Comparison of ENCODE assay signal across 8 cellular contexts in genomic region chr17:1683489-1683888, GRCh38. TPM values are rescaled to one million over a fixed set of nuclear protein-coding genes. Genes with fewer than 3 reads are reported as not detected.
DNase-seq lines count a peak whose midpoint lies in the region; ATAC-seq, FAIRE-seq and TF ChIP-seq lines count a peak whose summit lies in the region.

No MANE protein-coding gene starts in this region.

- WGBS in esophagus muscularis mucosa, result 79% methylated on average over 5 of the region's 5 CpGs

- H3K9me3 ChIP-seq in RWPE2 (ENCODE audit: severe bottlenecking) (no peaks in the 10 kb centered on the region), esophagus muscularis mucosa (no peaks in the 10 kb centered on the region)

- H3K27ac ChIP-seq in RWPE2 (ENCODE audit: poor library complexity, severe bottlenecking) (peak overlapping the region; percentile 60), esophagus muscularis mucosa (replicated peaks in 1 of 4) (peak overlapping the region; percentile 92 to 98 (median 95)), rectal smooth muscle tissue (ENCODE audit: low read depth, low read length) (peak overlapping the region; percentile 95)

- intact Hi-C loops in esophagus muscularis mucosa (cut with DNase I), result no loop called here

- no peak for FAIRE-seq in GM12891 (lab: Jason Lieb, UNC)

- H3K36me3 ChIP-seq in RWPE2 (ENCODE audit: low read depth) (peaks cover 50% of the 10 kb centered on the region), esophagus muscularis mucosa (peaks cover 46 to 49% (median 48%) of the 10 kb centered on the region in 4 donors), rectal smooth muscle tissue (ENCODE audit: control insufficient read depth, insufficient read depth, low read length) (peaks cover 50% of the 10 kb centered on the region)

- H3K27me3 ChIP-seq in RWPE2 (ENCODE audit: insufficient read depth, poor library complexity, severe bottlenecking) (no peaks in the 10 kb centered on the region), esophagus muscularis mucosa (no peaks in the 10 kb centered on the region), rectal smooth muscle tissue (ENCODE audit: control insufficient read depth, insufficient read depth, low read length) (no peaks in the 10 kb centered on the region)

- peak overlapping the region; percentile 93 for H3K4me3 ChIP-seq in GM12865 (ENCODE audit: low read depth, low read length)
- peak overlapping the region; percentile 79 for H3K4me3 ChIP-seq in RWPE2 (ENCODE audit: severe bottlenecking)
- H3K4me3 ChIP-seq in esophagus muscularis mucosa, result peak overlapping the region; percentile 79 to 99 (median 89)
- peak overlapping the region; percentile 88 for H3K4me3 ChIP-seq in rectal smooth muscle tissue (ENCODE audit: low read length)

- no peak for DNase-seq in GM12865 (ENCODE audit: low read depth)
- DNase-seq in RWPE2 (ENCODE audit: low spot score), result no peak
- no peak for DNase-seq in esophagus muscularis mucosa (ENCODE audit: extremely low spot score)
- no peak for DNase-seq in NCI-H2029 treated with DMSO at 0.1 percent for 48 hours (lab: John Stamatoyannopoulos, UW)
- no peak for DNase-seq in GM12891 (ENCODE audit: insufficient read length, low spot score)
- no peak for DNase-seq in A172 (ENCODE audit: low spot score)

- no peak for ATAC-seq in RWPE2 (ENCODE audit: low read depth)
- no peak for ATAC-seq in GM18520 (IDR thresholded peaks at IDR 0.05; ENCODE audit: unreplicated experiment)

- TF ChIP-seq POLR2A in esophagus muscularis mucosa (IDR thresholded peaks at IDR 0.05; ENCODE audit: low read depth) (no peak), GM12891 (IDR thresholded peaks at IDR 0.05; ENCODE audit: low read depth, low read length) (no peak)

- H3K9ac ChIP-seq in rectal smooth muscle tissue (ENCODE audit: low read length), result peak overlapping the region; percentile 32

- no peak for TF ChIP-seq EP300 in esophagus muscularis mucosa (IDR thresholded peaks at IDR 0.05)

- no peak for TF ChIP-seq CTCF in GM12865 (IDR thresholded peaks at IDR 0.05; ENCODE audit: insufficient read depth, low read depth, low read length, missing control alignments)
- no peak for TF ChIP-seq CTCF in RWPE2 (IDR thresholded peaks at IDR 0.05; ENCODE audit: poor library complexity, severe bottlenecking)
- TF ChIP-seq CTCF in esophagus muscularis mucosa (IDR thresholded peaks at IDR 0.05), result no peak

- H3K4me1 ChIP-seq in RWPE2 (ENCODE audit: insufficient read depth, poor library complexity, severe bottlenecking), result peaks cover 11% of the 10 kb centered on the region
- peaks cover 23 to 33% (median 29%) of the 10 kb centered on the region in 4 donors for H3K4me1 ChIP-seq in esophagus muscularis mucosa
- peaks cover 14% of the 10 kb centered on the region for H3K4me1 ChIP-seq in rectal smooth muscle tissue (ENCODE audit: control insufficient read depth, insufficient read depth, low read length)

TF ChIP-seq in GM12891, 5 proteins besides CTCF, POLR2A, EP300 and RAD21:
- TF ChIP-seq TAF1 (IDR thresholded peaks at IDR 0.05; ENCODE audit: low read depth, low read length), result no peak
- no peak for TF ChIP-seq POLR2AphosphoS5 (IDR thresholded peaks at IDR 0.05; ENCODE audit: low read depth, low read length)
- no peak for TF ChIP-seq POU2F2 (IDR thresholded peaks at IDR 0.05; ENCODE audit: low read depth, low read length)
- no peak for TF ChIP-seq PAX5 (IDR thresholded peaks at IDR 0.05; ENCODE audit: insufficient read depth, low read length, severe bottlenecking)
- TF ChIP-seq SPI1 (IDR thresholded peaks at IDR 0.05; ENCODE audit: low read depth, low read length), result no peak; the same call in 1 of the 2 replicates

RNA-seq across cellular contexts. Expression of gene PRPF8, which starts 1.2 kb away (rescaled TPM):
- total RNA-seq in esophagus muscularis mucosa, result 100 to 1,000 TPM; 141 to 187 (median 163) TPM
- polyA plus RNA-seq in GM12891 (2012; ENCODE audit: low read depth, missing spikeins), result 135 TPM
- 77.9 and 90.5 TPM in 2 replicates for total RNA-seq in A172 (2014; rRNA removed; shearing (Covaris generic))

RNA-seq across cellular contexts. Expression of gene TLCD2, which starts 26.7 kb away (rescaled TPM):
- 1 to 10 TPM; 4.6 to 7.7 (median 5.5) TPM for total RNA-seq in esophagus muscularis mucosa
- polyA plus RNA-seq in GM12891 (2012; ENCODE audit: low read depth, missing spikeins), result 0.10 TPM
- total RNA-seq in A172 (2014; rRNA removed; shearing (Covaris generic)), result 0.45 and 0.50 TPM in 2 replicates

RNA-seq across cellular contexts. Expression of gene RILP, which starts 33.8 kb away (rescaled TPM):
- 10 to 100 TPM; 15.8 to 41.5 (median 24.0) TPM for total RNA-seq in esophagus muscularis mucosa
- polyA plus RNA-seq in GM12891 (2012; ENCODE audit: low read depth, missing spikeins), result 2.0 TPM
- 5.6 and 20.3 TPM in 2 replicates for total RNA-seq in A172 (2014; rRNA removed; shearing (Covaris generic))

RNA-seq across cellular contexts. Expression of gene SCARF1, which starts 38.0 kb away (rescaled TPM):
- 10 to 100 TPM in 3 of 4 donors, 1 to 10 TPM in 1; 6.2 to 19.8 (median 12.8) TPM for total RNA-seq in esophagus muscularis mucosa
- polyA plus RNA-seq in GM12891 (2012; ENCODE audit: low read depth, missing spikeins), result 1.5 TPM
- total RNA-seq in A172 (2014; rRNA removed; shearing (Covaris generic)), result 1.0 and 1.1 TPM in 2 replicates

RNA-seq across cellular contexts. Expression of gene WDR81, which starts 41.0 kb away (rescaled TPM):
- total RNA-seq in esophagus muscularis mucosa, result 10 to 100 TPM; 25.7 to 40.8 (median 32.1) TPM
- 6.8 TPM for polyA plus RNA-seq in GM12891 (2012; ENCODE audit: low read depth, missing spikeins)
- 22.2 and 25.5 TPM in 2 replicates for total RNA-seq in A172 (2014; rRNA removed; shearing (Covaris generic))
